In genomic region chr17:1179112-1179634, GRCh38 we compare ENCODE assay signal across 8 cellular contexts. TPM values are rescaled to one million over a fixed set of nuclear protein-coding genes. Genes with fewer than 3 reads are reported as not detected.
DNase-seq lines count a peak whose midpoint lies in the region; ATAC-seq and TF ChIP-seq lines count a peak whose summit lies in the region.

No MANE protein-coding gene starts in this region.

- H3K27me3 Mint-ChIP-seq in CD4-positive, alpha-beta memory T cell, result no peaks in the 10 kb centered on the region

- H3K4me3 Mint-ChIP-seq in CD4-positive, alpha-beta memory T cell, result peak overlapping the region; percentile 35 to 80 (median 76)

- POLR2A ChIA-PET in CD4-positive, alpha-beta memory T cell (lab: Charles Lee; ENCODE audit: partially characterized antibody), result interaction anchor here (0.7 to 1.0 kb wide), 2 partner anchors 19 to 63 kb away, joined by 3 to 5 read pairs; no protein-coding TSS in a partner anchor

- no peak for DNase-seq in CD4-positive, alpha-beta memory T cell
- DNase-seq in SJCRH30 (no peak), epithelial cell of proximal tubule (ENCODE audit: low read depth) (no peak), GM19238 (ENCODE audit: insufficient read length, low spot score) (no peak), DMS 273 treated with DMSO at 0.1 percent for 48 hours (lab: John Stamatoyannopoulos, UW) (no peak)

- CTCF ChIA-PET in CD4-positive, alpha-beta memory T cell (lab: Charles Lee; ENCODE audit: partially characterized antibody), result no interaction called here

- H3K27ac Mint-ChIP-seq in CD4-positive, alpha-beta memory T cell, result peak overlapping the region in 1 of 7 donors; percentile 63

- H3K9me3 ChIP-seq in CD4-positive, alpha-beta memory T cell (ENCODE audit: control insufficient read depth in 1 of 2, low read length in 2 of 2), result no peaks in the 10 kb centered on the region
- no peaks in the 10 kb centered on the region for H3K9me3 ChIP-seq in SJCRH30 (replicated peaks)
- no peaks in the 10 kb centered on the region for H3K9me3 ChIP-seq in neutrophil

- H3K27ac ChIP-seq in CD4-positive, alpha-beta memory T cell (ENCODE audit: low read depth, low read length), result peak overlapping the region; percentile 35
- H3K27ac ChIP-seq in SJCRH30, result no peak overlapping the region
- no peak overlapping the region for H3K27ac ChIP-seq in neutrophil

- peaks cover 10% of the 10 kb centered on the region for H3K4me1 ChIP-seq in CD4-positive, alpha-beta memory T cell (ENCODE audit: insufficient read depth, low read length)
- H3K4me1 ChIP-seq in SJCRH30 (0 out of 2 replicates have a peak, but pooled peaks cover 5% of the 10 kb centered on the region), neutrophil (ENCODE audit: control insufficient read depth in 1 of 2, insufficient read depth in 1 of 2, low read depth in 1 of 2, low read length in 1 of 2) (peaks cover 0 to 14% of the 10 kb centered on the region in 2 experiments)

- peaks cover 2 to 33% (median 12%) of the 10 kb centered on the region in 4 donors for H3K4me1 Mint-ChIP-seq in CD4-positive, alpha-beta memory T cell

- no peaks in the 10 kb centered on the region for H3K36me3 Mint-ChIP-seq in CD4-positive, alpha-beta memory T cell

- H3K9me3 Mint-ChIP-seq in CD4-positive, alpha-beta memory T cell, result peaks cover 0 to 2% (median 0%) of the 10 kb centered on the region in 8 donors

- no peak for TF ChIP-seq CTCF in epithelial cell of proximal tubule (conservative IDR thresholded peaks at IDR 0.05; ENCODE audit: low read depth, low read length)
- no peak for TF ChIP-seq CTCF in neutrophil (IDR thresholded peaks at IDR 0.05)

- intact Hi-C loops in CD4-positive, alpha-beta memory T cell (cut with micrococcal nuclease), result loop anchor here (2.0 kb wide), 1 partner anchor 56 kb away; no protein-coding TSS in a partner anchor

- ATAC-seq in GM21825 (IDR thresholded peaks at IDR 0.05; ENCODE audit: unreplicated experiment), result no peak
- no peak for ATAC-seq in GM18868 (IDR thresholded peaks at IDR 0.05; ENCODE audit: unreplicated experiment)

- H3K36me3 ChIP-seq in CD4-positive, alpha-beta memory T cell (ENCODE audit: insufficient read depth, low read length), result no peaks in the 10 kb centered on the region
- H3K36me3 ChIP-seq in SJCRH30 (no peaks in the 10 kb centered on the region), neutrophil (no peaks in the 10 kb centered on the region)

- H3K27me3 ChIP-seq in CD4-positive, alpha-beta memory T cell (ENCODE audit: insufficient read depth, low read length), result no peaks in the 10 kb centered on the region
- H3K27me3 ChIP-seq in SJCRH30 (no peaks in the 10 kb centered on the region), neutrophil (peaks cover 76% of the 10 kb centered on the region)

- peak overlapping the region in 1 of 2 donors; percentile 38 for H3K4me3 ChIP-seq in CD4-positive, alpha-beta memory T cell (ENCODE audit: low read length in 2 of 2)
- H3K4me3 ChIP-seq in SJCRH30, result peak overlapping the region; percentile 42
- peak overlapping the region; percentile 69 for H3K4me3 ChIP-seq in epithelial cell of proximal tubule (ENCODE audit: low read depth, low read length)
- H3K4me3 ChIP-seq in neutrophil (ENCODE audit: low read depth in 1 of 2, low read length in 1 of 2), result peak overlapping the region; percentile 45 to 60

RNA-seq across cellular contexts. Expression of gene ABR, which starts 0.6 kb away (rescaled TPM):
- total RNA-seq in CD4-positive, alpha-beta memory T cell, result 100 to 1,000 TPM; 139 to 157 TPM
- polyA plus RNA-seq in CD4-positive, alpha-beta memory T cell, result 10 to 100 TPM in 1 of 2 donors, 1 to 10 TPM in 1; 7.2 to 33.4 TPM
- total RNA-seq in SJCRH30 (2014; rRNA removed; shearing (Covaris generic)), result 5.6 and 7.0 TPM in 2 replicates
- 111 and 195 TPM in 2 replicates for total RNA-seq in epithelial cell of proximal tubule

Comparison
In these comparisons a context has a peak if more than half of its experiments do, and no peak if none do; other contexts are left out.
1. RNA of gene ABR, which starts 0.6 kb away (total RNA-seq): 111 to 195 TPM in epithelial cell of proximal tubule and 139 to 157 TPM in CD4-positive, alpha-beta memory T cell; 5.6 to 7.0 TPM in SJCRH30; every median in the first group is over 10 times any median in the second.